22 cellular contexts compared by ENCODE assay signal in genomic region chr7:72709909-72710308, GRCh38.
DNase-seq lines count a peak whose midpoint lies in the region; ATAC-seq and TF ChIP-seq lines count a peak whose summit lies in the region.
"Had no signal": no experiment of that assay in that cellular context is flagged by ENCODE, and none has a peak within 500 bp of the region (broad histone marks: within the 10 kb centered on the region; RNA-seq: fewer than 3 reads in every experiment).

No MANE protein-coding gene starts in this region.

- H3K79me2 ChIP-seq in osteoblast (ENCODE audit: insufficient read depth, low read length) = no peaks in the 10 kb centered on the region

- no peaks in the 10 kb centered on the region for H3K27me3 ChIP-seq in osteoblast (ENCODE audit: insufficient read depth, low read length)

- peak overlapping the region; percentile 23 for H3K27ac ChIP-seq in osteoblast (ENCODE audit: low read depth, low read length)
- H3K27ac ChIP-seq: C4-2B, RWPE1 had no signal

- ATAC-seq in left ventricle myocardium superior = no peak
- no peak for ATAC-seq in GM18868 (IDR thresholded peaks at IDR 0.05; ENCODE audit: unreplicated experiment)
- no peak for ATAC-seq in esophagus mucosa

- peak overlapping the region; percentile 23 for H3K4me2 ChIP-seq in osteoblast (ENCODE audit: insufficient read depth, low read length)

- no peak overlapping the region for H2AFZ ChIP-seq in osteoblast (ENCODE audit: low read length)

- no peak overlapping the region for H3K4me3 ChIP-seq in osteoblast (ENCODE audit: insufficient read depth, low read length)
- H3K4me3 ChIP-seq: K562 had no signal

- no peaks in the 10 kb centered on the region for H4K20me1 ChIP-seq in osteoblast (ENCODE audit: insufficient read depth, low read length)

- DNase-seq in EH (ENCODE audit: low read depth) (peak; percentile 43), HS-5 (ENCODE audit: low read depth) (peak; percentile 24), amniotic epithelial cell (ENCODE audit: low read depth) (peak; percentile 20), osteoblast (ENCODE audit: insufficient read length, low spot score, missing footprints) (peak; percentile 58), left ventricle myocardium superior (no peak)
- DNase-seq: Calu3; CD8-positive, alpha-beta memory T cell; DMS153; GF-D8; MM.1S; NCI-H1048; NCI-H1417 treated with DMSO at 0.1 percent for 48 hours; NCI-H187 treated with DMSO at 0.1 percent for 48 hours; NCI-H2107; NCI-H510A; NK-92 treated with Interleukin-12 subunit alpha and Interleukin-12 subunit beta, amount 100 ng/mL, for 24 hours; SIG-M5 had no signal

- H3K36me3 ChIP-seq in osteoblast (ENCODE audit: insufficient read depth, low read length) = no peaks in the 10 kb centered on the region

- no peaks in the 10 kb centered on the region for H3K9me3 ChIP-seq in osteoblast (ENCODE audit: low read depth, low read length)

- no peak for TF ChIP-seq CTCF in osteoblast (IDR thresholded peaks at IDR 0.05; ENCODE audit: extremely low read depth, low read depth, low read length)

- H3K4me1 ChIP-seq in osteoblast (ENCODE audit: insufficient read depth, low read length) = peaks cover 4% of the 10 kb centered on the region

- intact Hi-C loops in left ventricle myocardium superior (cut with micrococcal nuclease) = no loop called here
